ENCODE assay signal across 10 cellular contexts in the genomic region with DNA sequence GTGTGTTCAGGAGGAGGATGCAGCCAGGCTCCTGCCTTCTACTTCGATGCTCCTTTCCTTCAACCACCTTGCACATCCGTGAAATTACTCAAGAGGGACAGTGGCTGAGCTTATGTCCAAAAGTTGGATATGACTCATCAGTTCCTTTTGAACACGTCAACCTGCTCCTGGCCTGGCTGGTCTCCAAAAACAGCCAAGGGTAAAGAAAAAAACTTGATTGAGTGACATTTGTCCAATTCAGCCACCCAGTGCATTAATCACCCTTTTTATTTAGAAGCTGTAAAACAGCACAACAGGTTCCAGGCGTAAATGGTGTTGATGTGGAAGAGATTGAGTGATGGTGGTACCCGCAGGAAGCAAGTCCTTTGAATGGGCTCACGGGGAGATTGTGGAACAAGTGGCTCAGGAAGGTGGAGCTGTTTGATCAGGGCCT.
A peak's percentile ranks its signal among the peaks of the same experiment; 100 is the strongest.
DNase-seq lines count a peak whose midpoint lies in the region; ATAC-seq and TF ChIP-seq lines count a peak whose summit lies in the region.
"Had no signal": no experiment of that assay in that cellular context is flagged by ENCODE, and none has a peak within 500 bp of the region (broad histone marks: within the 10 kb centered on the region; RNA-seq: fewer than 3 reads in every experiment).

No MANE protein-coding gene starts in this region.

- H3K27ac Mint-ChIP-seq in activated CD8-positive, alpha-beta T cell treated with anti-CD3 and anti-CD28 coated beads for 36 hours, result no peak overlapping the region
- H3K27ac Mint-ChIP-seq in activated CD8-positive, alpha-beta T cell treated with anti-CD3 and anti-CD28 coated beads, Interleukin-2, amount 10 ng/mL, durations not matched to agents 7 days and 5 days, result no peak overlapping the region
- peak overlapping the region; percentile 76 for H3K27ac Mint-ChIP-seq in MCF 10A (ENCODE audit: low read depth, unreplicated experiment)
- peak overlapping the region; percentile 52 for H3K27ac Mint-ChIP-seq in stimulated activated effector memory CD8-positive, alpha-beta T cell treated with anti-CD3 and anti-CD28 coated beads, Interleukin-12 subunit alpha, Interleukin-12 subunit beta, amount 100 ng/mL, for 72 hours
- no peak overlapping the region for H3K27ac Mint-ChIP-seq in stimulated activated naive B cell treated with anti-CD40 and anti-IgM and Interleukin-4, amounts not matched to agents 10 μg/mL and 1 μg/mL and 100 μg/mL, for 72 hours

- peak; percentile 14 for ATAC-seq in activated CD8-positive, alpha-beta T cell treated with anti-CD3 and anti-CD28 coated beads for 36 hours
- no peak for ATAC-seq in activated CD8-positive, alpha-beta T cell treated with anti-CD3 and anti-CD28 coated beads, Interleukin-2, amount 10 ng/mL, durations not matched to agents 7 days and 5 days
- ATAC-seq in stimulated activated effector memory CD8-positive, alpha-beta T cell treated with anti-CD3 and anti-CD28 coated beads, Interleukin-12 subunit alpha, Interleukin-12 subunit beta, amount 100 ng/mL, for 72 hours, result peak; percentile 69
- ATAC-seq in stimulated activated naive B cell treated with anti-CD40 and anti-IgM and Interleukin-4, amounts not matched to agents 10 μg/mL and 1 μg/mL and 100 μg/mL, for 72 hours (replicated peaks), result no peak

- H3K9me3 Mint-ChIP-seq in activated CD8-positive, alpha-beta T cell treated with anti-CD3 and anti-CD28 coated beads for 36 hours, result peaks cover 7% of the 10 kb centered on the region
- peaks cover 4% of the 10 kb centered on the region for H3K9me3 Mint-ChIP-seq in activated CD8-positive, alpha-beta T cell treated with anti-CD3 and anti-CD28 coated beads, Interleukin-2, amount 10 ng/mL, durations not matched to agents 7 days and 5 days (ENCODE audit: insufficient read depth)
- H3K9me3 Mint-ChIP-seq in MCF 10A (ENCODE audit: unreplicated experiment), result no peaks in the 10 kb centered on the region
- H3K9me3 Mint-ChIP-seq in stimulated activated effector memory CD8-positive, alpha-beta T cell treated with anti-CD3 and anti-CD28 coated beads, Interleukin-12 subunit alpha, Interleukin-12 subunit beta, amount 100 ng/mL, for 72 hours, result peaks cover 2% of the 10 kb centered on the region
- peaks cover 4 to 5% of the 10 kb centered on the region in 2 donors for H3K9me3 Mint-ChIP-seq in stimulated activated naive B cell treated with anti-CD40 and anti-IgM and Interleukin-4, amounts not matched to agents 10 μg/mL and 1 μg/mL and 100 μg/mL, for 72 hours

- no peaks in the 10 kb centered on the region for H3K27me3 Mint-ChIP-seq in activated CD8-positive, alpha-beta T cell treated with anti-CD3 and anti-CD28 coated beads for 36 hours
- no peaks in the 10 kb centered on the region for H3K27me3 Mint-ChIP-seq in activated CD8-positive, alpha-beta T cell treated with anti-CD3 and anti-CD28 coated beads, Interleukin-2, amount 10 ng/mL, durations not matched to agents 7 days and 5 days (ENCODE audit: low read depth)
- H3K27me3 Mint-ChIP-seq in MCF 10A (ENCODE audit: insufficient read depth, unreplicated experiment), result no peaks in the 10 kb centered on the region
- H3K27me3 Mint-ChIP-seq in stimulated activated naive B cell treated with anti-CD40 and anti-IgM and Interleukin-4, amounts not matched to agents 10 μg/mL and 1 μg/mL and 100 μg/mL, for 72 hours, result peaks cover 4 to 9% of the 10 kb centered on the region in 2 donors

- H3K36me3 Mint-ChIP-seq in activated CD8-positive, alpha-beta T cell treated with anti-CD3 and anti-CD28 coated beads for 36 hours (ENCODE audit: low read depth), result peaks cover 56% of the 10 kb centered on the region
- H3K36me3 Mint-ChIP-seq in activated CD8-positive, alpha-beta T cell treated with anti-CD3 and anti-CD28 coated beads, Interleukin-2, amount 10 ng/mL, durations not matched to agents 7 days and 5 days (ENCODE audit: low read depth), result peaks cover 39% of the 10 kb centered on the region
- no peaks in the 10 kb centered on the region for H3K36me3 Mint-ChIP-seq in MCF 10A (ENCODE audit: insufficient read depth, unreplicated experiment)
- H3K36me3 Mint-ChIP-seq in stimulated activated effector memory CD8-positive, alpha-beta T cell treated with anti-CD3 and anti-CD28 coated beads, Interleukin-12 subunit alpha, Interleukin-12 subunit beta, amount 100 ng/mL, for 72 hours, result peaks cover 13% of the 10 kb centered on the region
- peaks cover 0 to 3% of the 10 kb centered on the region in 2 donors for H3K36me3 Mint-ChIP-seq in stimulated activated naive B cell treated with anti-CD40 and anti-IgM and Interleukin-4, amounts not matched to agents 10 μg/mL and 1 μg/mL and 100 μg/mL, for 72 hours

- DNase-seq in activated CD8-positive, alpha-beta T cell treated with anti-CD3 and anti-CD28 coated beads for 36 hours, result peak; percentile 17
- no peak for DNase-seq in activated CD8-positive, alpha-beta T cell treated with anti-CD3 and anti-CD28 coated beads, Interleukin-2, amount 10 ng/mL, durations not matched to agents 7 days and 5 days
- peak; percentile 85 for DNase-seq in NCI-H2081 treated with DMSO at 0.1 percent for 48 hours (lab: John Stamatoyannopoulos, UW)
- peak; percentile 98 for DNase-seq in MCF 10A (ENCODE audit: unreplicated experiment)
- no peak for DNase-seq in stimulated activated effector memory CD8-positive, alpha-beta T cell treated with anti-CD3 and anti-CD28 coated beads, Interleukin-12 subunit alpha, Interleukin-12 subunit beta, amount 100 ng/mL, for 72 hours (ENCODE audit: low spot score in 2 of 2)
- DNase-seq in GM03348 (ENCODE audit: low spot score), result no peak
- DNase-seq in stimulated activated naive B cell treated with anti-CD40 and anti-IgM and Interleukin-4, amounts not matched to agents 10 μg/mL and 1 μg/mL and 100 μg/mL, for 72 hours, result no peak
- DNase-seq in pons (ENCODE audit: low spot score), result no peak
- DNase-seq: effector memory CD4-positive, alpha-beta T cell; Peyer's patch had no signal

- H3K4me3 Mint-ChIP-seq in activated CD8-positive, alpha-beta T cell treated with anti-CD3 and anti-CD28 coated beads for 36 hours, result no peak overlapping the region
- no peak overlapping the region for H3K4me3 Mint-ChIP-seq in activated CD8-positive, alpha-beta T cell treated with anti-CD3 and anti-CD28 coated beads, Interleukin-2, amount 10 ng/mL, durations not matched to agents 7 days and 5 days
- H3K4me3 Mint-ChIP-seq in MCF 10A (ENCODE audit: unreplicated experiment), result no peak overlapping the region
- H3K4me3 Mint-ChIP-seq in stimulated activated effector memory CD8-positive, alpha-beta T cell treated with anti-CD3 and anti-CD28 coated beads, Interleukin-12 subunit alpha, Interleukin-12 subunit beta, amount 100 ng/mL, for 72 hours, result no peak overlapping the region
- no peak overlapping the region for H3K4me3 Mint-ChIP-seq in stimulated activated naive B cell treated with anti-CD40 and anti-IgM and Interleukin-4, amounts not matched to agents 10 μg/mL and 1 μg/mL and 100 μg/mL, for 72 hours

- no peak for TF ChIP-seq CTCF in activated CD8-positive, alpha-beta T cell treated with anti-CD3 and anti-CD28 coated beads for 36 hours (IDR thresholded peaks at IDR 0.05)
- no peak for TF ChIP-seq CTCF in MCF 10A (IDR thresholded peaks at IDR 0.05; ENCODE audit: unreplicated experiment)

- no TSS peak for BruUV-seq in MCF 10A (replicated peaks; lab: Mats Ljungman, UMichigan)

- POLR2A ChIA-PET in activated CD8-positive, alpha-beta T cell treated with anti-CD3 and anti-CD28 coated beads for 36 hours (lab: Charles Lee), result interaction anchor here (1.1 kb wide), 1 partner anchor 11 kb away, joined by 4 read pairs; no protein-coding TSS in a partner anchor
- POLR2A ChIA-PET in activated CD8-positive, alpha-beta T cell treated with anti-CD3 and anti-CD28 coated beads, Interleukin-2, amount 10 ng/mL, durations not matched to agents 7 days and 5 days (lab: Charles Lee), result no interaction called here
- POLR2A ChIA-PET in MCF 10A (lab: Yijun Ruan, JAX), result interaction anchor here (0.6 to 3.1 kb wide), 3 partner anchors 10 to 415 kb away, joined by 3 to 39 read pairs (median 9); no protein-coding TSS in a partner anchor

- H3K4me1 Mint-ChIP-seq in activated CD8-positive, alpha-beta T cell treated with anti-CD3 and anti-CD28 coated beads for 36 hours (ENCODE audit: low read depth), result peaks cover 47% of the 10 kb centered on the region
- peaks cover 12% of the 10 kb centered on the region for H3K4me1 Mint-ChIP-seq in activated CD8-positive, alpha-beta T cell treated with anti-CD3 and anti-CD28 coated beads, Interleukin-2, amount 10 ng/mL, durations not matched to agents 7 days and 5 days (ENCODE audit: low read depth)
- peaks cover 17% of the 10 kb centered on the region for H3K4me1 Mint-ChIP-seq in MCF 10A (ENCODE audit: insufficient read depth, unreplicated experiment)
- H3K4me1 Mint-ChIP-seq in stimulated activated effector memory CD8-positive, alpha-beta T cell treated with anti-CD3 and anti-CD28 coated beads, Interleukin-12 subunit alpha, Interleukin-12 subunit beta, amount 100 ng/mL, for 72 hours, result peaks cover 39% of the 10 kb centered on the region
- H3K4me1 Mint-ChIP-seq in stimulated activated naive B cell treated with anti-CD40 and anti-IgM and Interleukin-4, amounts not matched to agents 10 μg/mL and 1 μg/mL and 100 μg/mL, for 72 hours, result no peaks in the 10 kb centered on the region

- CTCF ChIA-PET in activated CD8-positive, alpha-beta T cell treated with anti-CD3 and anti-CD28 coated beads for 36 hours (lab: Charles Lee), result interaction anchor here (1.2 kb wide), 1 partner anchor 10 kb away, joined by 3 read pairs; no protein-coding TSS in a partner anchor
- CTCF ChIA-PET in activated CD8-positive, alpha-beta T cell treated with anti-CD3 and anti-CD28 coated beads, Interleukin-2, amount 10 ng/mL, durations not matched to agents 7 days and 5 days (lab: Charles Lee), result no interaction called here
- CTCF ChIA-PET in MCF 10A (lab: Yijun Ruan, JAX), result interaction anchor here (0.7 to 1.6 kb wide), 3 partner anchors 95 to 1868 kb away, joined by 3 to 6 read pairs (median 3); no protein-coding TSS in a partner anchor

- intact Hi-C loops in activated CD8-positive, alpha-beta T cell treated with anti-CD3 and anti-CD28 coated beads for 36 hours (cut with micrococcal nuclease), result no loop called here
- intact Hi-C loops in MCF 10A (cut with micrococcal nuclease), result no loop called here

Comparison
In these comparisons a context has a peak if more than half of its experiments do, and no peak if none do; other contexts are left out.
1. ATAC-seq: peak in activated CD8-positive, alpha-beta T cell treated with anti-CD3 and anti-CD28 coated beads for 36 hours (single experiment) and stimulated activated effector memory CD8-positive, alpha-beta T cell treated with anti-CD3 and anti-CD28 coated beads, Interleukin-12 subunit alpha, Interleukin-12 subunit beta, amount 100 ng/mL, for 72 hours (single experiment); none in activated CD8-positive, alpha-beta T cell treated with anti-CD3 and anti-CD28 coated beads, Interleukin-2, amount 10 ng/mL, durations not matched to agents 7 days and 5 days (single experiment) and stimulated activated naive B cell treated with anti-CD40 and anti-IgM and Interleukin-4, amounts not matched to agents 10 μg/mL and 1 μg/mL and 100 μg/mL, for 72 hours (0 of 2).
2. DNase-seq: peak in activated CD8-positive, alpha-beta T cell treated with anti-CD3 and anti-CD28 coated beads for 36 hours (single experiment), NCI-H2081 treated with DMSO at 0.1 percent for 48 hours (single experiment) and MCF 10A (single experiment); none in activated CD8-positive, alpha-beta T cell treated with anti-CD3 and anti-CD28 coated beads, Interleukin-2, amount 10 ng/mL, durations not matched to agents 7 days and 5 days (single experiment), stimulated activated effector memory CD8-positive, alpha-beta T cell treated with anti-CD3 and anti-CD28 coated beads, Interleukin-12 subunit alpha, Interleukin-12 subunit beta, amount 100 ng/mL, for 72 hours (0 of 2), GM03348 (single experiment), stimulated activated naive B cell treated with anti-CD40 and anti-IgM and Interleukin-4, amounts not matched to agents 10 μg/mL and 1 μg/mL and 100 μg/mL, for 72 hours (single experiment) and pons (single experiment).
3. H3K27ac Mint-ChIP-seq: peak in MCF 10A (single experiment) and stimulated activated effector memory CD8-positive, alpha-beta T cell treated with anti-CD3 and anti-CD28 coated beads, Interleukin-12 subunit alpha, Interleukin-12 subunit beta, amount 100 ng/mL, for 72 hours (single experiment); none in activated CD8-positive, alpha-beta T cell treated with anti-CD3 and anti-CD28 coated beads for 36 hours (single experiment), activated CD8-positive, alpha-beta T cell treated with anti-CD3 and anti-CD28 coated beads, Interleukin-2, amount 10 ng/mL, durations not matched to agents 7 days and 5 days (single experiment) and stimulated activated naive B cell treated with anti-CD40 and anti-IgM and Interleukin-4, amounts not matched to agents 10 μg/mL and 1 μg/mL and 100 μg/mL, for 72 hours (single experiment).